In the genomic region with DNA sequence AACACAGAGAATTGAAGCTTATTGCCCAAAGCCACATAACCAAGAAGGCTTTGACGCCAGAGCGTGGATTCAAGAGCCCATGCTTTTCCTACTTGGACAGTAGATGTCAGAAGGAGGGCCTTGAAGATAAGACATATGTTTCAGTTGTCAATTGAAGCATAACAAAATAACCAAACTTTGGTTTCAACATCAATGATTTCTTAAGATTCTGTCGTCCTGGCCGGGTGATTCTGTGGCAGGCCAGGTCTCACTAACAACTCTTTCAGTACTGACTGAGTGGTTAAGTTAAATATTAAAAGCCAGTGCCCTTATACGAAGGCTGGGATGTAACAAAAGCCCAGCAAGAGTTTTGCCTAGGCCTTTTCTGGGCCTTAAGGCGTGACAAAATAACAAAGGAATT, we compare ENCODE assay signal across 9 cellular contexts.
DNase-seq lines count a peak whose midpoint lies in the region; ATAC-seq and TF ChIP-seq lines count a peak whose summit lies in the region.
"Had no signal": no experiment of that assay in that cellular context is flagged by ENCODE, and none has a peak within 500 bp of the region (broad histone marks: within the 10 kb centered on the region; RNA-seq: fewer than 3 reads in every experiment).

No MANE protein-coding gene starts in this region.

- H3K9me3 Mint-ChIP-seq in neural progenitor cell = peaks cover 2% of the 10 kb centered on the region
- H3K9me3 Mint-ChIP-seq: activated naive CD8-positive, alpha-beta T cell treated with anti-CD3 and anti-CD28 coated beads, Interleukin-2, amount 10 ng/mL, durations not matched to agents 7 days and 5 days had no signal

- peak overlapping the region; percentile 38 for H3K4me3 Mint-ChIP-seq in neural progenitor cell
- H3K4me3 Mint-ChIP-seq: activated naive CD8-positive, alpha-beta T cell treated with anti-CD3 and anti-CD28 coated beads, Interleukin-2, amount 10 ng/mL, durations not matched to agents 7 days and 5 days had no signal

- H3K4me1 Mint-ChIP-seq in neural progenitor cell = peaks cover 32% of the 10 kb centered on the region

- no peak overlapping the region for H2AFZ ChIP-seq in neural progenitor cell (replicated peaks)

- no peak overlapping the region for H3K9ac ChIP-seq in neural progenitor cell

- ATAC-seq in GM18520 (IDR thresholded peaks at IDR 0.05; ENCODE audit: unreplicated experiment) (peak; percentile 92), GM21717 (IDR thresholded peaks at IDR 0.05; ENCODE audit: unreplicated experiment) (peak; percentile 93), HG03354 (IDR thresholded peaks at IDR 0.05; ENCODE audit: poor library complexity, severe bottlenecking, unreplicated experiment) (peak; percentile 99)

- TF ChIP-seq CTCF in neural progenitor cell (IDR thresholded peaks at IDR 0.05) = no peak
- TF ChIP-seq CTCF in prostate gland (IDR thresholded peaks at IDR 0.05) = no peak

- peak overlapping the region; percentile 61 for H3K4me2 ChIP-seq in neural progenitor cell

- H3K27ac Mint-ChIP-seq in neural progenitor cell = peak overlapping the region; percentile 87
- H3K27ac Mint-ChIP-seq: activated naive CD8-positive, alpha-beta T cell treated with anti-CD3 and anti-CD28 coated beads, Interleukin-2, amount 10 ng/mL, durations not matched to agents 7 days and 5 days had no signal

- no peaks in the 10 kb centered on the region for H3K36me3 Mint-ChIP-seq in neural progenitor cell

- peaks cover 35% of the 10 kb centered on the region for H3K4me1 ChIP-seq in neural progenitor cell
- H3K4me1 ChIP-seq in prostate gland (replicated peaks) = no peaks in the 10 kb centered on the region

- H3K36me3 ChIP-seq in neural progenitor cell (no peaks in the 10 kb centered on the region), prostate gland (no peaks in the 10 kb centered on the region)

- H3K27me3 ChIP-seq in neural progenitor cell (no peaks in the 10 kb centered on the region), prostate gland (replicated peaks; ENCODE audit: insufficient read depth) (no peaks in the 10 kb centered on the region)

- H4K20me1 ChIP-seq in neural progenitor cell (ENCODE audit: low read depth) = no peaks in the 10 kb centered on the region

- DNase-seq in neural progenitor cell (ENCODE audit: low spot score) (peak; percentile 73), EL (no peak), NCI-H187 (lab: John Stamatoyannopoulos, UW) (no peak), prostate gland (ENCODE audit: low spot score) (no peak)
- no peak for DNase-seq in activated CD8-positive, alpha-beta memory T cell treated with anti-CD3 and anti-CD28 coated beads, Interleukin-2, amount 50 U/mL, for 48 hours
- DNase-seq: activated naive CD8-positive, alpha-beta T cell treated with anti-CD3 and anti-CD28 coated beads, Interleukin-2, amount 10 ng/mL, durations not matched to agents 7 days and 5 days had no signal

- WGBS in prostate gland = 61% methylated on average over 6 of the region's 6 CpGs

- H3K79me2 ChIP-seq in neural progenitor cell (ENCODE audit: low read depth) = no peaks in the 10 kb centered on the region

- H3K9me3 ChIP-seq in neural progenitor cell (ENCODE audit: low read depth) = no peaks in the 10 kb centered on the region
- H3K9me3 ChIP-seq in prostate gland = no peaks in the 10 kb centered on the region

- intact Hi-C loops in prostate gland (cut with DNase I) = no loop called here

- H3K4me3 ChIP-seq in neural progenitor cell (no peak overlapping the region), prostate gland (no peak overlapping the region)

- TF ChIP-seq POLR2A in prostate gland (IDR thresholded peaks at IDR 0.05) = no peak

- H3K27me3 Mint-ChIP-seq in neural progenitor cell (ENCODE audit: insufficient read depth, low read depth) = peaks cover 4% of the 10 kb centered on the region
- H3K27me3 Mint-ChIP-seq: activated naive CD8-positive, alpha-beta T cell treated with anti-CD3 and anti-CD28 coated beads, Interleukin-2, amount 10 ng/mL, durations not matched to agents 7 days and 5 days had no signal

- peak overlapping the region; percentile 73 for H3K27ac ChIP-seq in neural progenitor cell
- no peak overlapping the region for H3K27ac ChIP-seq in prostate gland

- H3F3A ChIP-seq in neural progenitor cell (ENCODE audit: low read depth) = peaks cover 31% of the 10 kb centered on the region
